In the genomic region with DNA sequence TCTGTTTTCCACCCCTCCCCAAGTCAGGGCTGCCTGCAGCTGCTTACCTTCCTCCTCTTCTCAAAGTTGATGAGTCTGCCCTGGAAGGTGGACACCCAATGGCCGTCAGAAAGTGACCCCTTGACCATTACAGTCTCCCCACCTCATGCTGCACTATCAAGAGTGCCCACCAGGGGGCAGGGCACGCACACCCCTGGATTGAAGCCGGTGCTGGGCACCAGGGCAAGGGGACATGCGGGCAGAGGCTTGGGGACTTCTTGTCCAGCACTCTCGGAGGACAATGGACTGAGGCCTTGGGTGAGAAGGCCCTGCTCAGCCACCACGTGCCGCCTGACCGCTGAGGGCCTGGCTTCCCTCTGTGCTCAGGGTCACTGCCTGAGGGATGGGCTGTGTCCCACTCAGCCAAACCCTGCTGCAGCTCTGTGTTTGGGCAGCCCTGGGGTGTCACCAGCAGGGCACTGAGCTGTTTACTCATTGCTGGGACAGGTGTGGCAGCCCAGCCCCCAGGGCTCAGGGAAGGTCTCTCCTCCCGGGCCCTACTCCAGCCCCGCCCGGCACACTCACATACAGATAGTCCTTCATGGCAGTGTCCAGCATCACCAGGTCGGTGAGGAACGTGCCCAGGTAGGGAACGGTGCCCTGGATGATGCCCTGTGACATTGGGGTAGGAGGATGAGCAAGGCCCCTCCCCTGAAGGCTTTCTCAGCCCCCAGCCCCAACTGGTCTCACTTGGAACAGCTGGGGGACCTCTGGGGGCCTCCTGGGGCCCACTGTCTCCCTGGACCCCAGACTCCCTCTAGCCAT, we compare ENCODE assay signal across 1 cellular context.
A peak's percentile ranks its signal among the peaks of the same experiment; 100 is the strongest.
TF ChIP-seq lines count a peak whose summit lies in the region.

No MANE protein-coding gene starts in this region.

TF ChIP-seq in K562, 482 proteins besides CTCF, POLR2A, EP300 and RAD21 (continued from another document and continues in another):
- peak; percentile 40 for TF ChIP-seq POLR2G (IDR thresholded peaks at IDR 0.05; ENCODE audit: low read depth, low read length)
- 0 out of 2 replicates have a peak, but pooled peaks have one; percentile 36 for TF ChIP-seq SIN3B (IDR thresholded peaks at IDR 0.05; ENCODE audit: low read depth)
- 0 out of 2 replicates have a peak, but pooled peaks have one; percentile 21 for TF ChIP-seq GABPB1 (CRISPR knock-in tag; IDR thresholded peaks at IDR 0.05)
- TF ChIP-seq CTBP1 (IDR thresholded peaks at IDR 0.05; ENCODE audit: borderline replicate concordance) = peak; percentile 35; the same call in 1 of the 2 replicates
- no peak for TF ChIP-seq RNF2 (IDR thresholded peaks at IDR 0.05)
- TF ChIP-seq SMC3 (conservative IDR thresholded peaks at IDR 0.05; ENCODE audit: insufficient read depth, low read depth, low read length) = peak; percentile 91
- no peak for TF ChIP-seq FOS (IDR thresholded peaks at IDR 0.05; ENCODE audit: extremely low read depth, insufficient read length)
- no peak for TF ChIP-seq ZSCAN32 (CRISPR knock-in tag; IDR thresholded peaks at IDR 0.05)
- TF ChIP-seq EHMT2 (IDR thresholded peaks at IDR 0.05) = no peak
- TF ChIP-seq ZNF785 (CRISPR knock-in tag; IDR thresholded peaks at IDR 0.05) = no peak
- TF ChIP-seq CREBBP (IDR thresholded peaks at IDR 0.05; ENCODE audit: low read depth, low read length) = no peak
- TF ChIP-seq E2F3 (CRISPR knock-in tag; IDR thresholded peaks at IDR 0.05) = no peak
- TF ChIP-seq CREB1 (IDR thresholded peaks at IDR 0.05) = no peak
- TF ChIP-seq CREB1 (CRISPR knock-in tag; IDR thresholded peaks at IDR 0.05) = no peak
- peak; percentile 42; the same call in 1 of the 2 replicates for TF ChIP-seq HNRNPL (IDR thresholded peaks at IDR 0.05; ENCODE audit: low read depth, low read length)
- TF ChIP-seq PPARD (CRISPR knock-in tag; IDR thresholded peaks at IDR 0.05) = no peak
- TF ChIP-seq ZNF143 (CRISPR knock-in tag; IDR thresholded peaks at IDR 0.05) = no peak
- TF ChIP-seq JUND (IDR thresholded peaks at IDR 0.05; ENCODE audit: borderline replicate concordance, low read depth, low read length) = no peak
- no peak for TF ChIP-seq JUND (tag; IDR thresholded peaks at IDR 0.05; ENCODE audit: borderline replicate concordance, low read depth, low read length)
- TF ChIP-seq NFIC (IDR thresholded peaks at IDR 0.05) = no peak
- TF ChIP-seq, protein P1, sequence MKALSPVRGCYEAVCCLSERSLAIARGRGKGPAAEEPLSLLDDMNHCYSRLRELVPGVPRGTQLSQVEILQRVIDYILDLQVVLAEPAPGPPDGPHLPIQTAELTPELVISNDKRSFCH (CRISPR knock-in tag; IDR thresholded peaks at IDR 0.05) = no peak
- TF ChIP-seq, protein P1 (tag; IDR thresholded peaks at IDR 0.05) = no peak
- TF ChIP-seq KLF13 (tag; IDR thresholded peaks at IDR 0.05; ENCODE audit: borderline replicate concordance, low read depth) = no peak
- TF ChIP-seq NRF1 (conservative IDR thresholded peaks at IDR 0.05 in 1 of 2, IDR thresholded peaks at IDR 0.05 in 1 of 2) = no peak
- TF ChIP-seq NEUROD1 (IDR thresholded peaks at IDR 0.05; ENCODE audit: borderline replicate concordance, low read depth, low read length, partially characterized antibody) = peak; percentile 33
- no peak for TF ChIP-seq MTF1 (CRISPR knock-in tag; IDR thresholded peaks at IDR 0.05; ENCODE audit: borderline replicate concordance)
- no peak for TF ChIP-seq GTF2E2 (tag; IDR thresholded peaks at IDR 0.05)
- no peak for TF ChIP-seq MAFF (IDR thresholded peaks at IDR 0.05; ENCODE audit: low read length)
- TF ChIP-seq ZSCAN29 (IDR thresholded peaks at IDR 0.05) = no peak
- TF ChIP-seq MYNN (IDR thresholded peaks at IDR 0.05) = peak; percentile 72; the same call in 1 of the 2 replicates
- TF ChIP-seq MYNN (CRISPR knock-in tag; IDR thresholded peaks at IDR 0.05) = no peak
- TF ChIP-seq, protein P2, sequence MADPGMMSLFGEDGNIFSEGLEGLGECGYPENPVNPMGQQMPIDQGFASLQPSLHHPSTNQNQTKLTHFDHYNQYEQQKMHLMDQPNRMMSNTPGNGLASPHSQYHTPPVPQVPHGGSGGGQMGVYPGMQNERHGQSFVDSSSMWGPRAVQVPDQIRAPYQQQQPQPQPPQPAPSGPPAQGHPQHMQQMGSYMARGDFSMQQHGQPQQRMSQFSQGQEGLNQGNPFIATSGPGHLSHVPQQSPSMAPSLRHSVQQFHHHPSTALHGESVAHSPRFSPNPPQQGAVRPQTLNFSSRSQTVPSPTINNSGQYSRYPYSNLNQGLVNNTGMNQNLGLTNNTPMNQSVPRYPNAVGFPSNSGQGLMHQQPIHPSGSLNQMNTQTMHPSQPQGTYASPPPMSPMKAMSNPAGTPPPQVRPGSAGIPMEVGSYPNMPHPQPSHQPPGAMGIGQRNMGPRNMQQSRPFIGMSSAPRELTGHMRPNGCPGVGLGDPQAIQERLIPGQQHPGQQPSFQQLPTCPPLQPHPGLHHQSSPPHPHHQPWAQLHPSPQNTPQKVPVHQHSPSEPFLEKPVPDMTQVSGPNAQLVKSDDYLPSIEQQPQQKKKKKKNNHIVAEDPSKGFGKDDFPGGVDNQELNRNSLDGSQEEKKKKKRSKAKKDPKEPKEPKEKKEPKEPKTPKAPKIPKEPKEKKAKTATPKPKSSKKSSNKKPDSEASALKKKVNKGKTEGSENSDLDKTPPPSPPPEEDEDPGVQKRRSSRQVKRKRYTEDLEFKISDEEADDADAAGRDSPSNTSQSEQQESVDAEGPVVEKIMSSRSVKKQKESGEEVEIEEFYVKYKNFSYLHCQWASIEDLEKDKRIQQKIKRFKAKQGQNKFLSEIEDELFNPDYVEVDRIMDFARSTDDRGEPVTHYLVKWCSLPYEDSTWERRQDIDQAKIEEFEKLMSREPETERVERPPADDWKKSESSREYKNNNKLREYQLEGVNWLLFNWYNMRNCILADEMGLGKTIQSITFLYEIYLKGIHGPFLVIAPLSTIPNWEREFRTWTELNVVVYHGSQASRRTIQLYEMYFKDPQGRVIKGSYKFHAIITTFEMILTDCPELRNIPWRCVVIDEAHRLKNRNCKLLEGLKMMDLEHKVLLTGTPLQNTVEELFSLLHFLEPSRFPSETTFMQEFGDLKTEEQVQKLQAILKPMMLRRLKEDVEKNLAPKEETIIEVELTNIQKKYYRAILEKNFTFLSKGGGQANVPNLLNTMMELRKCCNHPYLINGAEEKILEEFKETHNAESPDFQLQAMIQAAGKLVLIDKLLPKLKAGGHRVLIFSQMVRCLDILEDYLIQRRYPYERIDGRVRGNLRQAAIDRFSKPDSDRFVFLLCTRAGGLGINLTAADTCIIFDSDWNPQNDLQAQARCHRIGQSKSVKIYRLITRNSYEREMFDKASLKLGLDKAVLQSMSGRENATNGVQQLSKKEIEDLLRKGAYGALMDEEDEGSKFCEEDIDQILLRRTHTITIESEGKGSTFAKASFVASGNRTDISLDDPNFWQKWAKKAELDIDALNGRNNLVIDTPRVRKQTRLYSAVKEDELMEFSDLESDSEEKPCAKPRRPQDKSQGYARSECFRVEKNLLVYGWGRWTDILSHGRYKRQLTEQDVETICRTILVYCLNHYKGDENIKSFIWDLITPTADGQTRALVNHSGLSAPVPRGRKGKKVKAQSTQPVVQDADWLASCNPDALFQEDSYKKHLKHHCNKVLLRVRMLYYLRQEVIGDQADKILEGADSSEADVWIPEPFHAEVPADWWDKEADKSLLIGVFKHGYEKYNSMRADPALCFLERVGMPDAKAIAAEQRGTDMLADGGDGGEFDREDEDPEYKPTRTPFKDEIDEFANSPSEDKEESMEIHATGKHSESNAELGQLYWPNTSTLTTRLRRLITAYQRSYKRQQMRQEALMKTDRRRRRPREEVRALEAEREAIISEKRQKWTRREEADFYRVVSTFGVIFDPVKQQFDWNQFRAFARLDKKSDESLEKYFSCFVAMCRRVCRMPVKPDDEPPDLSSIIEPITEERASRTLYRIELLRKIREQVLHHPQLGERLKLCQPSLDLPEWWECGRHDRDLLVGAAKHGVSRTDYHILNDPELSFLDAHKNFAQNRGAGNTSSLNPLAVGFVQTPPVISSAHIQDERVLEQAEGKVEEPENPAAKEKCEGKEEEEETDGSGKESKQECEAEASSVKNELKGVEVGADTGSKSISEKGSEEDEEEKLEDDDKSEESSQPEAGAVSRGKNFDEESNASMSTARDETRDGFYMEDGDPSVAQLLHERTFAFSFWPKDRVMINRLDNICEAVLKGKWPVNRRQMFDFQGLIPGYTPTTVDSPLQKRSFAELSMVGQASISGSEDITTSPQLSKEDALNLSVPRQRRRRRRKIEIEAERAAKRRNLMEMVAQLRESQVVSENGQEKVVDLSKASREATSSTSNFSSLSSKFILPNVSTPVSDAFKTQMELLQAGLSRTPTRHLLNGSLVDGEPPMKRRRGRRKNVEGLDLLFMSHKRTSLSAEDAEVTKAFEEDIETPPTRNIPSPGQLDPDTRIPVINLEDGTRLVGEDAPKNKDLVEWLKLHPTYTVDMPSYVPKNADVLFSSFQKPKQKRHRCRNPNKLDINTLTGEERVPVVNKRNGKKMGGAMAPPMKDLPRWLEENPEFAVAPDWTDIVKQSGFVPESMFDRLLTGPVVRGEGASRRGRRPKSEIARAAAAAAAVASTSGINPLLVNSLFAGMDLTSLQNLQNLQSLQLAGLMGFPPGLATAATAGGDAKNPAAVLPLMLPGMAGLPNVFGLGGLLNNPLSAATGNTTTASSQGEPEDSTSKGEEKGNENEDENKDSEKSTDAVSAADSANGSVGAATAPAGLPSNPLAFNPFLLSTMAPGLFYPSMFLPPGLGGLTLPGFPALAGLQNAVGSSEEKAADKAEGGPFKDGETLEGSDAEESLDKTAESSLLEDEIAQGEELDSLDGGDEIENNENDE (IDR thresholded peaks at IDR 0.05; ENCODE audit: low read depth, low read length) = no peak
- TF ChIP-seq ZNF217 (CRISPR knock-in tag; IDR thresholded peaks at IDR 0.05) = no peak
- no peak for TF ChIP-seq SRSF1 (IDR thresholded peaks at IDR 0.05; ENCODE audit: low read depth, low read length)
- TF ChIP-seq ZNF347 (CRISPR knock-in tag; IDR thresholded peaks at IDR 0.05; ENCODE audit: low read depth) = no peak
- TF ChIP-seq, protein P3, sequence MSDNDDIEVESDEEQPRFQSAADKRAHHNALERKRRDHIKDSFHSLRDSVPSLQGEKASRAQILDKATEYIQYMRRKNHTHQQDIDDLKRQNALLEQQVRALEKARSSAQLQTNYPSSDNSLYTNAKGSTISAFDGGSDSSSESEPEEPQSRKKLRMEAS (CRISPR knock-in tag; IDR thresholded peaks at IDR 0.05) = peak; percentile 60
- TF ChIP-seq ZFPM2 (CRISPR knock-in tag; IDR thresholded peaks at IDR 0.05) = no peak
- TF ChIP-seq, protein P4, sequence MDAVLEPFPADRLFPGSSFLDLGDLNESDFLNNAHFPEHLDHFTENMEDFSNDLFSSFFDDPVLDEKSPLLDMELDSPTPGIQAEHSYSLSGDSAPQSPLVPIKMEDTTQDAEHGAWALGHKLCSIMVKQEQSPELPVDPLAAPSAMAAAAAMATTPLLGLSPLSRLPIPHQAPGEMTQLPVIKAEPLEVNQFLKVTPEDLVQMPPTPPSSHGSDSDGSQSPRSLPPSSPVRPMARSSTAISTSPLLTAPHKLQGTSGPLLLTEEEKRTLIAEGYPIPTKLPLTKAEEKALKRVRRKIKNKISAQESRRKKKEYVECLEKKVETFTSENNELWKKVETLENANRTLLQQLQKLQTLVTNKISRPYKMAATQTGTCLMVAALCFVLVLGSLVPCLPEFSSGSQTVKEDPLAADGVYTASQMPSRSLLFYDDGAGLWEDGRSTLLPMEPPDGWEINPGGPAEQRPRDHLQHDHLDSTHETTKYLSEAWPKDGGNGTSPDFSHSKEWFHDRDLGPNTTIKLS (IDR thresholded peaks at IDR 0.05; ENCODE audit: borderline replicate concordance, low read depth) = no peak
- TF ChIP-seq, protein P5, sequence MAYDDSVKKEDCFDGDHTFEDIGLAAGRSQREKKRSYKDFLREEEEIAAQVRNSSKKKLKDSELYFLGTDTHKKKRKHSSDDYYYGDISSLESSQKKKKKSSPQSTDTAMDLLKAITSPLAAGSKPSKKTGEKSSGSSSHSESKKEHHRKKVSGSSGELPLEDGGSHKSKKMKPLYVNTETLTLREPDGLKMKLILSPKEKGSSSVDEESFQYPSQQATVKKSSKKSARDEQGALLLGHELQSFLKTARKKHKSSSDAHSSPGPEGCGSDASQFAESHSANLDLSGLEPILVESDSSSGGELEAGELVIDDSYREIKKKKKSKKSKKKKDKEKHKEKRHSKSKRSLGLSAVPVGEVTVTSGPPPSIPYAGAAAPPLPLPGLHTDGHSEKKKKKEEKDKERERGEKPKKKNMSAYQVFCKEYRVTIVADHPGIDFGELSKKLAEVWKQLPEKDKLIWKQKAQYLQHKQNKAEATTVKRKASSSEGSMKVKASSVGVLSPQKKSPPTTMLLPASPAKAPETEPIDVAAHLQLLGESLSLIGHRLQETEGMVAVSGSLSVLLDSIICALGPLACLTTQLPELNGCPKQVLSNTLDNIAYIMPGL (CRISPR knock-in tag; IDR thresholded peaks at IDR 0.05) = no peak
- TF ChIP-seq FOXK1 (CRISPR knock-in tag; IDR thresholded peaks at IDR 0.05; ENCODE audit: borderline replicate concordance) = no peak
- 0 out of 2 replicates have a peak, but pooled peaks have one; percentile 24 for TF ChIP-seq JUN (IDR thresholded peaks at IDR 0.05; ENCODE audit: borderline replicate concordance, low read depth, low read length)
- no peak for TF ChIP-seq JUN (CRISPR knock-in tag; IDR thresholded peaks at IDR 0.05; ENCODE audit: borderline replicate concordance)
- TF ChIP-seq NCOA6 (IDR thresholded peaks at IDR 0.05) = no peak
- no peak for TF ChIP-seq BACH1 (tag; IDR thresholded peaks at IDR 0.05)
- TF ChIP-seq ETV6 (IDR thresholded peaks at IDR 0.05; ENCODE audit: borderline replicate concordance in 1 of 2, low read depth in 2 of 2, low read length in 1 of 2) = no peak
- TF ChIP-seq ETV6 (CRISPR knock-in tag; IDR thresholded peaks at IDR 0.05; ENCODE audit: borderline replicate concordance) = no peak
- TF ChIP-seq ZNF174 (CRISPR knock-in tag; IDR thresholded peaks at IDR 0.05) = no peak
- TF ChIP-seq, protein P6, sequence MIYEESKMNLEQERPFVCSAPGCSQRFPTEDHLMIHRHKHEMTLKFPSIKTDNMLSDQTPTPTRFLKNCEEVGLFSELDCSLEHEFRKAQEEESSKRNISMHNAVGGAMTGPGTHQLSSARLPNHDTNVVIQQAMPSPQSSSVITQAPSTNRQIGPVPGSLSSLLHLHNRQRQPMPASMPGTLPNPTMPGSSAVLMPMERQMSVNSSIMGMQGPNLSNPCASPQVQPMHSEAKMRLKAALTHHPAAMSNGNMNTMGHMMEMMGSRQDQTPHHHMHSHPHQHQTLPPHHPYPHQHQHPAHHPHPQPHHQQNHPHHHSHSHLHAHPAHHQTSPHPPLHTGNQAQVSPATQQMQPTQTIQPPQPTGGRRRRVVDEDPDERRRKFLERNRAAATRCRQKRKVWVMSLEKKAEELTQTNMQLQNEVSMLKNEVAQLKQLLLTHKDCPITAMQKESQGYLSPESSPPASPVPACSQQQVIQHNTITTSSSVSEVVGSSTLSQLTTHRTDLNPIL (CRISPR knock-in tag; IDR thresholded peaks at IDR 0.05) = no peak
- no peak for TF ChIP-seq ZNF175 (CRISPR knock-in tag; IDR thresholded peaks at IDR 0.05; ENCODE audit: low read depth)
- TF ChIP-seq ZNF263 (CRISPR knock-in tag; IDR thresholded peaks at IDR 0.05; ENCODE audit: borderline replicate concordance) = peak; percentile 58; the same call in 1 of the 2 replicates
- TF ChIP-seq RB1 (IDR thresholded peaks at IDR 0.05; ENCODE audit: low read depth) = peak; percentile 64; the same call in 1 of the 2 replicates
- no peak for TF ChIP-seq ZNF184 (CRISPR knock-in tag; IDR thresholded peaks at IDR 0.05)
